1 cellular context compared by ENCODE assay signal in genomic region chr2:85187069-85187468, GRCh38.
TF ChIP-seq lines count a peak whose summit lies in the region.

No MANE protein-coding gene starts in this region.

TF ChIP-seq in K562, 482 proteins besides CTCF, POLR2A, EP300 and RAD21:
- TF ChIP-seq ZNF318 (IDR thresholded peaks at IDR 0.05; ENCODE audit: borderline replicate concordance in 1 of 2, low read depth in 1 of 2) = no peak
- TF ChIP-seq ZNF79 (CRISPR knock-in tag; IDR thresholded peaks at IDR 0.05; ENCODE audit: low read depth) = peak; percentile 55; the same call in 1 of the 2 replicates
- no peak for TF ChIP-seq GABPB2 (CRISPR knock-in tag; conservative IDR thresholded peaks at IDR 0.05)
- TF ChIP-seq, protein P1, sequence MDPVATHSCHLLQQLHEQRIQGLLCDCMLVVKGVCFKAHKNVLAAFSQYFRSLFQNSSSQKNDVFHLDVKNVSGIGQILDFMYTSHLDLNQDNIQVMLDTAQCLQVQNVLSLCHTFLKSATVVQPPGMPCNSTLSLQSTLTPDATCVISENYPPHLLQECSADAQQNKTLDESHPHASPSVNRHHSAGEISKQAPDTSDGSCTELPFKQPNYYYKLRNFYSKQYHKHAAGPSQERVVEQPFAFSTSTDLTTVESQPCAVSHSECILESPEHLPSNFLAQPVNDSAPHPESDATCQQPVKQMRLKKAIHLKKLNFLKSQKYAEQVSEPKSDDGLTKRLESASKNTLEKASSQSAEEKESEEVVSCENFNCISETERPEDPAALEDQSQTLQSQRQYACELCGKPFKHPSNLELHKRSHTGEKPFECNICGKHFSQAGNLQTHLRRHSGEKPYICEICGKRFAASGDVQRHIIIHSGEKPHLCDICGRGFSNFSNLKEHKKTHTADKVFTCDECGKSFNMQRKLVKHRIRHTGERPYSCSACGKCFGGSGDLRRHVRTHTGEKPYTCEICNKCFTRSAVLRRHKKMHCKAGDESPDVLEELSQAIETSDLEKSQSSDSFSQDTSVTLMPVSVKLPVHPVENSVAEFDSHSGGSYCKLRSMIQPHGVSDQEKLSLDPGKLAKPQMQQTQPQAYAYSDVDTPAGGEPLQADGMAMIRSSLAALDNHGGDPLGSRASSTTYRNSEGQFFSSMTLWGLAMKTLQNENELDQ (CRISPR knock-in tag; IDR thresholded peaks at IDR 0.05; ENCODE audit: borderline replicate concordance) = no peak
- TF ChIP-seq POLR2H (tag; IDR thresholded peaks at IDR 0.05; ENCODE audit: low read depth) = no peak
- no peak for TF ChIP-seq FIP1L1 (IDR thresholded peaks at IDR 0.05; ENCODE audit: low read depth, low read length, poor library complexity, severe bottlenecking)
- TF ChIP-seq CEBPG (CRISPR knock-in tag; IDR thresholded peaks at IDR 0.05) = no peak
- no peak for TF ChIP-seq CEBPG (tag; conservative IDR thresholded peaks at IDR 0.05 in 1 of 2, IDR thresholded peaks at IDR 0.05 in 1 of 2)
TF ChIP-seq in K562: peak in this region for 1.
